In genomic region chr2:20410556-20411277, GRCh38 we compare ENCODE assay signal across 14 cellular contexts. TPM values are rescaled to one million over a fixed set of nuclear protein-coding genes. Genes with fewer than 3 reads are reported as not detected.
DNase-seq lines count a peak whose midpoint lies in the region; ATAC-seq, FAIRE-seq and TF ChIP-seq lines count a peak whose summit lies in the region.
"Had no signal": no experiment of that assay in that cellular context is flagged by ENCODE, and none has a peak within 500 bp of the region (broad histone marks: within the 10 kb centered on the region; RNA-seq: fewer than 3 reads in every experiment).

No MANE protein-coding gene starts in this region.

- intact Hi-C loops in activated CD4-positive, alpha-beta memory T cell treated with anti-CD3 and anti-CD28 coated beads for 36 hours (cut with micrococcal nuclease) = loop anchor here (1.0 kb wide), 1 partner anchor 241 kb away; the partner anchor contains the start of gene HS1BP3
- intact Hi-C loops in Right ventricle myocardium inferior (cut with DNase I) = no loop called here

- POLR2A ChIA-PET in activated CD4-positive, alpha-beta memory T cell treated with anti-CD3 and anti-CD28 coated beads for 36 hours (lab: Charles Lee) = no interaction called here
- POLR2A ChIA-PET in activated CD4-positive, alpha-beta memory T cell treated with anti-CD3 and anti-CD28 coated beads, Interleukin-2, amount 10 ng/mL, durations not matched to agents 7 days and 5 days (lab: Charles Lee) = interaction anchor here (0.7 to 2.4 kb wide), 7 partner anchors 12 to 240 kb away, joined by 3 to 10 read pairs (median 5); partner anchors contain the start of gene HS1BP3

- DNase-seq in activated CD4-positive, alpha-beta memory T cell treated with anti-CD3 and anti-CD28 coated beads for 36 hours = peak; percentile 1
- DNase-seq in activated CD4-positive, alpha-beta memory T cell treated with anti-CD3 and anti-CD28 coated beads, Interleukin-2, amount 10 ng/mL, durations not matched to agents 7 days and 5 days = no peak
- DNase-seq in Right ventricle myocardium inferior (ENCODE audit: missing footprints) (no peak), myocyte (ENCODE audit: low read depth) (peak; percentile 75), ureter (ENCODE audit: low spot score) (peak; percentile 36), HT-29 (ENCODE audit: low spot score) (no peak), GM12891 (ENCODE audit: insufficient read length, low spot score) (no peak)
- DNase-seq: NCI-H1092 had no signal

- H3K27me3 Mint-ChIP-seq in activated CD4-positive, alpha-beta memory T cell treated with anti-CD3 and anti-CD28 coated beads for 36 hours = no peaks in the 10 kb centered on the region
- peaks cover 47% of the 10 kb centered on the region for H3K27me3 Mint-ChIP-seq in activated CD4-positive, alpha-beta memory T cell treated with anti-CD3 and anti-CD28 coated beads, Interleukin-2, amount 10 ng/mL, durations not matched to agents 7 days and 5 days
- H3K27me3 Mint-ChIP-seq: stimulated activated memory B cell treated with anti-CD40 and anti-IgM and Interleukin-4, amounts not matched to agents 10 μg/mL and 1 μg/mL and 100 μg/mL, for 72 hours had no signal

- TF ChIP-seq POLR2A in GM12891 (IDR thresholded peaks at IDR 0.05; ENCODE audit: low read depth, low read length) = no peak

- H3K9me3 Mint-ChIP-seq in activated CD4-positive, alpha-beta memory T cell treated with anti-CD3 and anti-CD28 coated beads for 36 hours = peaks cover 25% of the 10 kb centered on the region
- H3K9me3 Mint-ChIP-seq in activated CD4-positive, alpha-beta memory T cell treated with anti-CD3 and anti-CD28 coated beads, Interleukin-2, amount 10 ng/mL, durations not matched to agents 7 days and 5 days = peaks cover 24% of the 10 kb centered on the region

- CTCF ChIA-PET in activated CD4-positive, alpha-beta memory T cell treated with anti-CD3 and anti-CD28 coated beads for 36 hours (lab: Charles Lee) = interaction anchor here (0.7 to 6.0 kb wide), 43 partner anchors 9 to 287 kb away, joined by 3 to 126 read pairs (median 5); partner anchors contain the start of genes HS1BP3, RHOB and SDC1
- CTCF ChIA-PET in activated CD4-positive, alpha-beta memory T cell treated with anti-CD3 and anti-CD28 coated beads, Interleukin-2, amount 10 ng/mL, durations not matched to agents 7 days and 5 days (lab: Charles Lee) = interaction anchor here (0.6 to 8.4 kb wide), 45 partner anchors 8 to 1345 kb away, joined by 3 to 106 read pairs (median 6); partner anchors contain the start of genes HS1BP3 and RHOB

- H3K4me1 Mint-ChIP-seq in activated CD4-positive, alpha-beta memory T cell treated with anti-CD3 and anti-CD28 coated beads for 36 hours (ENCODE audit: low read depth) = no peaks in the 10 kb centered on the region
- peaks cover 2% of the 10 kb centered on the region for H3K4me1 Mint-ChIP-seq in activated CD4-positive, alpha-beta memory T cell treated with anti-CD3 and anti-CD28 coated beads, Interleukin-2, amount 10 ng/mL, durations not matched to agents 7 days and 5 days

- H3K27ac Mint-ChIP-seq in activated CD4-positive, alpha-beta memory T cell treated with anti-CD3 and anti-CD28 coated beads for 36 hours = no peak overlapping the region
- H3K27ac Mint-ChIP-seq in activated CD4-positive, alpha-beta memory T cell treated with anti-CD3 and anti-CD28 coated beads, Interleukin-2, amount 10 ng/mL, durations not matched to agents 7 days and 5 days = no peak overlapping the region
- H3K27ac Mint-ChIP-seq: activated CD8-positive, alpha-beta T cell treated with anti-CD3 and anti-CD28 coated beads, Interleukin-2, amount 10 ng/mL, durations not matched to agents 7 days and 5 days; activated naive CD4-positive, alpha-beta T cell treated with anti-CD3 and anti-CD28 coated beads, Interleukin-2, amount 50 U/mL, for 72 hours; activated T-helper 2 cell treated with anti-CD3 and anti-CD28 coated beads, Interferon-gamma antibody, Interleukin-2, Interleukin-4, amounts not matched to agents 10 μg/mL and 5 μg/mL and 100 μg/mL, durations not matched to agents 14 hours and 24 hours and 36 hours; natural killer cell; stimulated activated memory B cell treated with anti-CD40 and anti-IgM and Interleukin-4, amounts not matched to agents 10 μg/mL and 1 μg/mL and 100 μg/mL, for 72 hours had no signal

- ATAC-seq in Right ventricle myocardium inferior = peak; percentile 35
- no peak for ATAC-seq in GM21367 (IDR thresholded peaks at IDR 0.05; ENCODE audit: unreplicated experiment)

- H3K36me3 Mint-ChIP-seq in activated CD4-positive, alpha-beta memory T cell treated with anti-CD3 and anti-CD28 coated beads for 36 hours = peaks cover 9% of the 10 kb centered on the region
- peaks cover 15% of the 10 kb centered on the region for H3K36me3 Mint-ChIP-seq in activated CD4-positive, alpha-beta memory T cell treated with anti-CD3 and anti-CD28 coated beads, Interleukin-2, amount 10 ng/mL, durations not matched to agents 7 days and 5 days (ENCODE audit: low read depth)

- H3K4me3 Mint-ChIP-seq in activated CD4-positive, alpha-beta memory T cell treated with anti-CD3 and anti-CD28 coated beads for 36 hours = no peak overlapping the region
- H3K4me3 Mint-ChIP-seq in activated CD4-positive, alpha-beta memory T cell treated with anti-CD3 and anti-CD28 coated beads, Interleukin-2, amount 10 ng/mL, durations not matched to agents 7 days and 5 days = no peak overlapping the region
- H3K4me3 Mint-ChIP-seq: activated CD8-positive, alpha-beta T cell treated with anti-CD3 and anti-CD28 coated beads, Interleukin-2, amount 10 ng/mL, durations not matched to agents 7 days and 5 days; natural killer cell; stimulated activated memory B cell treated with anti-CD40 and anti-IgM and Interleukin-4, amounts not matched to agents 10 μg/mL and 1 μg/mL and 100 μg/mL, for 72 hours had no signal

- FAIRE-seq in GM12891 (lab: Jason Lieb, UNC) = no peak

TF ChIP-seq in GM12891, 5 proteins besides CTCF, POLR2A, EP300 and RAD21:
- TF ChIP-seq POLR2AphosphoS5 (IDR thresholded peaks at IDR 0.05; ENCODE audit: low read depth, low read length) (no peak), SPI1 (IDR thresholded peaks at IDR 0.05; ENCODE audit: low read depth, low read length) (no peak), POU2F2 (IDR thresholded peaks at IDR 0.05; ENCODE audit: low read depth, low read length) (no peak), PAX5 (IDR thresholded peaks at IDR 0.05; ENCODE audit: insufficient read depth, low read length, severe bottlenecking) (no peak), TAF1 (IDR thresholded peaks at IDR 0.05; ENCODE audit: low read depth, low read length) (no peak)

RNA-seq across cellular contexts. Expression of gene RHOB, which starts 36.2 kb away (rescaled TPM):
- 10 to 100 TPM; 31.6 to 33.6 TPM for total RNA-seq in activated CD4-positive, alpha-beta memory T cell treated with anti-CD3 and anti-CD28 coated beads for 36 hours
- total RNA-seq in activated CD4-positive, alpha-beta memory T cell treated with anti-CD3 and anti-CD28 coated beads, Interleukin-2, amount 10 ng/mL, durations not matched to agents 7 days and 5 days = 10 to 100 TPM; 14.0 to 14.4 TPM
- total RNA-seq in Right ventricle myocardium inferior (208 TPM), myocyte (84.0 and 150 TPM in 2 replicates), ureter (304 TPM)
- polyA plus RNA-seq in myocyte (2012) = 142 TPM
- total RNA-seq in HT-29 (2014; rRNA removed; shearing (Covaris generic)) = 702 and 712 TPM in 2 replicates
- polyA plus RNA-seq in GM12891 (2012; ENCODE audit: low read depth, missing spikeins) = 12.7 TPM

Comparison
In these comparisons a context has a peak if more than half of its experiments do, and no peak if none do; other contexts are left out.
1. DNase-seq: peak in activated CD4-positive, alpha-beta memory T cell treated with anti-CD3 and anti-CD28 coated beads for 36 hours (single experiment), myocyte (single experiment) and ureter (single experiment); none in activated CD4-positive, alpha-beta memory T cell treated with anti-CD3 and anti-CD28 coated beads, Interleukin-2, amount 10 ng/mL, durations not matched to agents 7 days and 5 days (single experiment), Right ventricle myocardium inferior (single experiment), HT-29 (single experiment) and GM12891 (single experiment).